Comparison of ENCODE assay signal across 19 cellular contexts in genomic region chr9:15846611-15847010, GRCh38.
A peak's percentile ranks its signal among the peaks of the same experiment; 100 is the strongest.
DNase-seq lines count a peak whose midpoint lies in the region; ATAC-seq, FAIRE-seq and TF ChIP-seq lines count a peak whose summit lies in the region.
"Had no signal": no experiment of that assay in that cellular context is flagged by ENCODE, and none has a peak within 500 bp of the region (broad histone marks: within the 10 kb centered on the region; RNA-seq: fewer than 3 reads in every experiment).

No MANE protein-coding gene starts in this region.

- 89% methylated on average over 6 of the region's 6 CpGs; no CpG with 5 or more reads in 1 of the 2 experiments for WGBS in H1 (ENCODE audit: extremely low coverage in 1 of 2, insufficient coverage in 1 of 2, insufficient read length in 1 of 2, insufficient replicate concordance in 2 of 2, low coverage in 1 of 2, low lambda C conversion rate in 2 of 2, missing lambda C conversion rate in 1 of 2), 2 experiments
- WGBS in gastroesophageal sphincter (ENCODE audit: low coverage in 1 of 2), 2 donors = 83 to 85% methylated on average over 2 to 6 of the region's 6 CpGs

- H3K4ac ChIP-seq in H1 (replicated peaks; ENCODE audit: insufficient read length, low read depth, low read length) = no peak overlapping the region

- no peak overlapping the region for H3K27ac ChIP-seq in H1 (ENCODE audit: low read depth, low read length)
- no peak overlapping the region for H3K27ac ChIP-seq in gastroesophageal sphincter
- H3K27ac ChIP-seq: HL-60 had no signal

- no peak overlapping the region for H2BK5ac ChIP-seq in H1 (ENCODE audit: low read depth, low read length)

- no peak overlapping the region for H2BK15ac ChIP-seq in H1 (ENCODE audit: low read length)

- CTCF ChIA-PET in H1 (lab: Charles Lee; ENCODE audit: partially characterized antibody) = interaction anchor here (1.1 to 1.7 kb wide), 2 partner anchors 9 to 18 kb away, joined by 3 read pairs; no protein-coding TSS in a partner anchor

- H4K5ac ChIP-seq in H1 (ENCODE audit: insufficient read length, low read depth, low read length) = no peak overlapping the region

- H4K91ac ChIP-seq in H1 (replicated peaks; ENCODE audit: insufficient read length, low read length) = no peak overlapping the region

- peak overlapping the region in 1 of 3 experiments; percentile 41 for H3K27ac Mint-ChIP-seq in nephron
- H3K27ac Mint-ChIP-seq: CD4-positive, alpha-beta T cell; HFFc6 had no signal

- H2BK20ac ChIP-seq in H1 (ENCODE audit: low read length) = no peak overlapping the region

- FAIRE-seq in H1 (lab: Jason Lieb, UNC) = peak; percentile 13
- FAIRE-seq: D721Med, GM12892 had no signal

- H3K4me3 ChIP-seq in BE2C (ENCODE audit: low read depth, low read length) (peak overlapping the region; percentile 15; the same call in 1 of the 2 replicates), H1 (ENCODE audit: extremely low read depth in 1 of 4, insufficient read depth in 2 of 4, low read depth in 3 of 4, low read length in 4 of 4) (no peak overlapping the region), gastroesophageal sphincter (no peak overlapping the region)

- ATAC-seq in GM21717 (IDR thresholded peaks at IDR 0.05; ENCODE audit: unreplicated experiment) = no peak
- ATAC-seq in gastroesophageal sphincter = no peak
- ATAC-seq in GM21576 (IDR thresholded peaks at IDR 0.05; ENCODE audit: unreplicated experiment) = no peak

- no peaks in the 10 kb centered on the region for H3K23me2 ChIP-seq in H1 (ENCODE audit: low read depth, low read length)

- no peaks in the 10 kb centered on the region for H3K79me1 ChIP-seq in H1 (ENCODE audit: low read depth, low read length)

- no peak overlapping the region for H3K56ac ChIP-seq in H1 (replicated peaks; ENCODE audit: insufficient read length, low read depth, low read length)

- no peak for TF ChIP-seq CTCF in BE2C (IDR thresholded peaks at IDR 0.05; ENCODE audit: low read depth, low read length)
- TF ChIP-seq CTCF in H1 (IDR thresholded peaks at IDR 0.05; ENCODE audit: control extremely low read depth in 1 of 3, insufficient read depth in 1 of 3, low read depth in 1 of 3, low read length in 3 of 3) = no peak
- TF ChIP-seq CTCF in nephron (IDR thresholded peaks at IDR 0.05; ENCODE audit: unreplicated experiment in 3 of 3) = no peak
- no peak for TF ChIP-seq CTCF in gastroesophageal sphincter (IDR thresholded peaks at IDR 0.05)

- H3K27me3 Mint-ChIP-seq in nephron (ENCODE audit: low read depth) = no peaks in the 10 kb centered on the region
- H3K27me3 Mint-ChIP-seq: CD4-positive, alpha-beta T cell had no signal

- no peak overlapping the region for H3K4me2 ChIP-seq in H1 (ENCODE audit: insufficient read depth in 1 of 2, low read depth in 2 of 2, low read length in 2 of 2)

- no peak overlapping the region for H3K9ac ChIP-seq in H1 (replicated peaks in 1 of 4; ENCODE audit: extremely low read depth in 1 of 4, low read depth in 3 of 4, low read length in 3 of 4)

- no peaks in the 10 kb centered on the region for H3K79me2 ChIP-seq in H1 (ENCODE audit: control insufficient read depth in 1 of 2, insufficient read depth in 2 of 2, low read length in 2 of 2)

- peak overlapping the region in 2 of 3 experiments; percentile 31 to 66 for H3K4me3 Mint-ChIP-seq in nephron
- H3K4me3 Mint-ChIP-seq: CD4-positive, alpha-beta T cell; HFFc6 had no signal

- H3K27me3 ChIP-seq in BE2C (no peaks in the 10 kb centered on the region), H1 (replicated peaks in 1 of 4; ENCODE audit: control insufficient read depth in 3 of 4, extremely low read depth in 1 of 4, insufficient read depth in 3 of 4, low read length in 3 of 4) (no peaks in the 10 kb centered on the region), gastroesophageal sphincter (no peaks in the 10 kb centered on the region)

- no peak for TF ChIP-seq EP300 in H1 (IDR thresholded peaks at IDR 0.05; ENCODE audit: borderline replicate concordance in 1 of 2, low read depth in 2 of 2, low read length in 2 of 2)
- TF ChIP-seq EP300 in gastroesophageal sphincter (IDR thresholded peaks at IDR 0.05) = no peak

- no peak for TF ChIP-seq RAD21 in H1 (IDR thresholded peaks at IDR 0.05 in 1 of 2, conservative IDR thresholded peaks at IDR 0.05 in 1 of 2; ENCODE audit: low read depth in 2 of 2, low read length in 2 of 2)

- H4K8ac ChIP-seq in H1 (ENCODE audit: extremely low read depth, insufficient read depth, low read length) = no peak overlapping the region

- no peaks in the 10 kb centered on the region for H3K4me1 Mint-ChIP-seq in nephron

- DNase-seq in BE2C (peak; percentile 15), H1 (ENCODE audit: low read depth in 1 of 2, low spot score in 2 of 2) (no peak), retina (peak; percentile 23)
- DNase-seq: 8988T; ACHN; C1 segment of cervical spinal cord; CD4-positive, alpha-beta T cell; DMS153; DND-41; GDM1; HCEC 1CT; HFFc6 had no signal

- H3K36me3 ChIP-seq in BE2C (no peaks in the 10 kb centered on the region), H1 (ENCODE audit: control insufficient read depth in 2 of 4, insufficient read depth in 4 of 4, low read length in 3 of 4) (no peaks in the 10 kb centered on the region), gastroesophageal sphincter (no peaks in the 10 kb centered on the region)

- H4K20me1 ChIP-seq in H1 (replicated peaks in 1 of 2; ENCODE audit: control insufficient read depth in 1 of 2, insufficient read depth in 2 of 2, low read length in 2 of 2) = no peaks in the 10 kb centered on the region

- no peaks in the 10 kb centered on the region for H3K9me3 Mint-ChIP-seq in nephron
- H3K9me3 Mint-ChIP-seq: CD4-positive, alpha-beta T cell; HFFc6 had no signal

- no peaks in the 10 kb centered on the region for H3K9me3 ChIP-seq in BE2C
- no peaks in the 10 kb centered on the region for H3K9me3 ChIP-seq in H1 (ENCODE audit: insufficient read depth in 2 of 2, low read depth in 1 of 2, low read length in 1 of 2)
- no peaks in the 10 kb centered on the region for H3K9me3 ChIP-seq in gastroesophageal sphincter

- no peak overlapping the region for H3K23ac ChIP-seq in H1 (ENCODE audit: insufficient read length)

- no peaks in the 10 kb centered on the region for H3K36me3 Mint-ChIP-seq in nephron (ENCODE audit: low read depth)

- H2AFZ ChIP-seq in H1 (ENCODE audit: low read length) = no peak overlapping the region

- H3K4me1 ChIP-seq in BE2C = peaks cover 5% of the 10 kb centered on the region
- no peaks in the 10 kb centered on the region for H3K4me1 ChIP-seq in H1 (replicated peaks in 1 of 4; ENCODE audit: control insufficient read depth in 3 of 4, insufficient read depth in 4 of 4, low read length in 3 of 4)
- no peaks in the 10 kb centered on the region for H3K4me1 ChIP-seq in gastroesophageal sphincter

- no peak overlapping the region for H3K18ac ChIP-seq in H1 (ENCODE audit: extremely low read depth, low read length)

- TF ChIP-seq POLR2A in H1 (IDR thresholded peaks at IDR 0.05; ENCODE audit: control extremely low read depth in 1 of 2, low read depth in 2 of 2, low read length in 2 of 2) (no peak), gastroesophageal sphincter (IDR thresholded peaks at IDR 0.05) (no peak)

- H2BK12ac ChIP-seq in H1 (ENCODE audit: low read depth, low read length) = no peak overlapping the region

- no peak overlapping the region for H2AK5ac ChIP-seq in H1 (ENCODE audit: low read depth, low read length)

- no peak overlapping the region for H2BK120ac ChIP-seq in H1 (replicated peaks; ENCODE audit: low read depth, low read length)

- no peak overlapping the region for H3K14ac ChIP-seq in H1 (ENCODE audit: insufficient read length)

- POLR2A ChIA-PET in H1 (lab: Charles Lee; ENCODE audit: partially characterized antibody) = no interaction called here

TF ChIP-seq in H1, 55 proteins besides CTCF, POLR2A, EP300 and RAD21:
- no peak for TF ChIP-seq BCL11A (IDR thresholded peaks at IDR 0.05; ENCODE audit: low read depth in 2 of 2, low read length in 2 of 2)
- TF ChIP-seq CHD2 (IDR thresholded peaks at IDR 0.05; ENCODE audit: low read length) = no peak
- TF ChIP-seq MAX (IDR thresholded peaks at IDR 0.05) = no peak
- no peak for TF ChIP-seq GABPA (IDR thresholded peaks at IDR 0.05; ENCODE audit: borderline replicate concordance, insufficient read depth, low read length)
- no peak for TF ChIP-seq SIN3A (conservative IDR thresholded peaks at IDR 0.05 in 1 of 2, IDR thresholded peaks at IDR 0.05 in 1 of 2; ENCODE audit: low read depth in 1 of 2, low read length in 2 of 2)
- no peak for TF ChIP-seq KDM4A (IDR thresholded peaks at IDR 0.05; ENCODE audit: low read depth, low read length, severe bottlenecking)
- TF ChIP-seq TEAD4 (IDR thresholded peaks at IDR 0.05; ENCODE audit: low read depth, low read length) = no peak
- TF ChIP-seq KDM1A (IDR thresholded peaks at IDR 0.05; ENCODE audit: borderline replicate concordance, low read length) = no peak
- no peak for TF ChIP-seq RFX5 (IDR thresholded peaks at IDR 0.05; ENCODE audit: borderline replicate concordance, low read depth, low read length)
- TF ChIP-seq HDAC2 (IDR thresholded peaks at IDR 0.05; ENCODE audit: borderline replicate concordance in 1 of 2, low read depth in 2 of 2, low read length in 2 of 2) = no peak
- TF ChIP-seq USF2 (IDR thresholded peaks at IDR 0.05; ENCODE audit: low read length) = no peak
- no peak for TF ChIP-seq NRF1 (IDR thresholded peaks at IDR 0.05; ENCODE audit: low read depth, low read length)
- TF ChIP-seq KDM5A (IDR thresholded peaks at IDR 0.05; ENCODE audit: low read length) = no peak
- TF ChIP-seq SRF (IDR thresholded peaks at IDR 0.05; ENCODE audit: low read depth, low read length) = no peak
TF ChIP-seq in H1: peak in this region for 0.

Comparison
In these comparisons a context has a peak if more than half of its experiments do, and no peak if none do; other contexts are left out.
1. DNase-seq: peak in BE2C (single experiment) and retina (single experiment); none in H1 (0 of 2).